ENCODE assay signal across 7 cellular contexts in genomic region chr18:48410095-48410920, GRCh38.
A peak's percentile ranks its signal among the peaks of the same experiment; 100 is the strongest.
DNase-seq lines count a peak whose midpoint lies in the region; ATAC-seq and TF ChIP-seq lines count a peak whose summit lies in the region.

No MANE protein-coding gene starts in this region.

- no peaks in the 10 kb centered on the region for H3K36me3 ChIP-seq in WERI-Rb-1

- peak; percentile 43 for DNase-seq in NCI-H2029 treated with DMSO at 0.1 percent for 48 hours (lab: John Stamatoyannopoulos, UW)
- peak; percentile 96 for DNase-seq in WERI-Rb-1
- peak; percentile 84 to 85 for DNase-seq in cardiac fibroblast (ENCODE audit: low read depth in 2 of 2)
- peak; percentile 82 for DNase-seq in inferior parietal cortex (ENCODE audit: extremely low spot score)

- peak; percentile 12; the same call in 1 of the 2 replicates for TF ChIP-seq CTCF in WERI-Rb-1 (IDR thresholded peaks at IDR 0.05; ENCODE audit: low read depth, low read length)
- peak; percentile 2 for TF ChIP-seq CTCF in cardiac fibroblast (IDR thresholded peaks at IDR 0.05; ENCODE audit: low read depth, low read length)

- H3K27me3 ChIP-seq in WERI-Rb-1 (ENCODE audit: insufficient read depth, low read depth, severe bottlenecking), result peaks cover 28% of the 10 kb centered on the region

- ATAC-seq in GM18517 (IDR thresholded peaks at IDR 0.05; ENCODE audit: unreplicated experiment) (peak; percentile 82), HG02981 (IDR thresholded peaks at IDR 0.05; ENCODE audit: unreplicated experiment) (peak; percentile 91)

- H3K9me3 ChIP-seq in WERI-Rb-1 (ENCODE audit: severe bottlenecking), result no peaks in the 10 kb centered on the region

- no peak overlapping the region for H3K27ac ChIP-seq in WERI-Rb-1
- H3K27ac ChIP-seq in skin epidermis, result peak overlapping the region in 17 of 21 experiments; percentile 16 to 84 (median 57)

- H3K4me3 ChIP-seq in WERI-Rb-1 (ENCODE audit: low read depth, low read length), result peak overlapping the region; percentile 42
- peak overlapping the region; percentile 69 to 70 for H3K4me3 ChIP-seq in cardiac fibroblast (replicated peaks in 1 of 2; ENCODE audit: low read depth in 2 of 2, low read length in 2 of 2)
- peak overlapping the region; percentile 61 to 81 (median 77) for H3K4me3 ChIP-seq in skin epidermis

Comparison
In these comparisons a context has a peak if more than half of its experiments do, and no peak if none do; other contexts are left out.
1. DNase-seq: peak in every context shown above with its lines; median percentile 96 in WERI-Rb-1; 84 in cardiac fibroblast; 82 in inferior parietal cortex; 43 in NCI-H2029 treated with DMSO at 0.1 percent for 48 hours.